ENCODE assay signal across 8 cellular contexts in the genomic region with DNA sequence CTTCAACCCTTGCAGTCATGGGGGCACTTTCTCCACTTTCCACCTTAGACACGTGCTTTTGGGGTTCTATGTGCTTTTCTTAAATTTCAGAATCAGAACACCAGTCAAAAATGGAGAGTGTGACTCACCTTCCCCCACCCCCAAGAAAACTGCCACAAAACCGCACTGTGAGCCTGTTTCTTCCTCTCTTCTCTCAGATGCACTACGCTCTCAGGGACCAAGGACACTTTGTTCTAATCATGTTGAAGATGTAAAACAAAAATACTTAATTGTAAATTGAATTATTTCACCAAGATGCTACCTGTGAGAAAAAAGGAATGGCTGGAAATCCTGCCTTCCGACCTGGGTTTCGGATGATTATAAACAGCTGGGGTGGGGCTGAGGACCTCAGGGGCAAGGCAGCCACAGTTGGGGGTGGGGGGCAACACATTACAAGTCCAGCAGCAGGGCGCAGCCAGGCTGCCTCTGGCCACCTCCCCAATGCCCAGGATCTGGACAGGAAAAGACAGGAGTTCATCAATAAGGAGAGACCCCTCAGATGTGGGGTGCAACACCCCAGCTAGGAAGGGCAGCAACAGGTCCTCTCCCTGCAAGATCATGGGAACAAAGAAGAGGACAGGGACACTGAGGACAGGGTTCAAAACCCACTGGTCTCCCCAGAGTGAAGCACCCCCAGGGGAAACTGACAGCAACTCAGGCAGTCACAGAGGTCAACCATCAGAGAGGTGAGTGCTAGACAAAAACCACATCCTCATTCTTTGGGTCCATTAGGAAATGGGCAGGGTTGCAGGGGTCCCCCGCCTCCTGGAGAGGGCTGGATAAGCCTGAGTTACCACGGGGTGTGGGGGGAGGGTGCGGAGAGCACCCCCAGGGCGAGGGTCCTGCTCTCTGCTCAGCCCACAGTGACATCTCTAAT. TPM values are rescaled to one million over a fixed set of nuclear protein-coding genes. Genes with fewer than 3 reads are reported as not detected.
A peak's percentile ranks its signal among the peaks of the same experiment; 100 is the strongest.
DNase-seq lines count a peak whose midpoint lies in the region; ATAC-seq, FAIRE-seq and TF ChIP-seq lines count a peak whose summit lies in the region.

No MANE protein-coding gene starts in this region.

- H3K9me3 Mint-ChIP-seq in activated naive CD4-positive, alpha-beta T cell treated with anti-CD3 and anti-CD28 coated beads, Interleukin-2, amount 50 U/mL, for 24 hours, result no peaks in the 10 kb centered on the region

- no peak overlapping the region for H3K4me3 ChIP-seq in foreskin fibroblast (ENCODE audit: low read depth in 1 of 2, low read length in 2 of 2)

- peaks cover 29% of the 10 kb centered on the region for H3K36me3 Mint-ChIP-seq in activated naive CD4-positive, alpha-beta T cell treated with anti-CD3 and anti-CD28 coated beads, Interleukin-2, amount 50 U/mL, for 24 hours

- no peaks in the 10 kb centered on the region for H3K27me3 Mint-ChIP-seq in activated naive CD4-positive, alpha-beta T cell treated with anti-CD3 and anti-CD28 coated beads, Interleukin-2, amount 50 U/mL, for 24 hours

- peak; percentile 43 for ATAC-seq in HG02852 (IDR thresholded peaks at IDR 0.05; ENCODE audit: unreplicated experiment)

- FAIRE-seq in GM12892 (lab: Jason Lieb, UNC), result peak; percentile 96

- peaks cover 97% of the 10 kb centered on the region for H3K4me1 Mint-ChIP-seq in activated naive CD4-positive, alpha-beta T cell treated with anti-CD3 and anti-CD28 coated beads, Interleukin-2, amount 50 U/mL, for 24 hours

- DNase-seq in GM12892 (ENCODE audit: insufficient read length) (peak; percentile 61), SKM-1 treated with dmso at 0.1 percent for 144 hours (lab: John Stamatoyannopoulos, UW; ENCODE audit: unreplicated experiment) (peak; percentile 48), LoVo (ENCODE audit: low spot score) (no peak), foreskin fibroblast (no peak), NCI-H82 treated with DMSO at 0.1 percent for 48 hours (lab: John Stamatoyannopoulos, UW; ENCODE audit: unreplicated experiment) (no peak)
- peak; percentile 88 for DNase-seq in stimulated activated CD4-positive, alpha-beta T cell treated with anti-CD3 and anti-CD28 coated beads, Interleukin-15, amount 100 ng/mL, for 24 hours

- no peak for TF ChIP-seq CTCF in foreskin fibroblast (IDR thresholded peaks at IDR 0.05; ENCODE audit: low read depth, low read length)

- H3K27ac Mint-ChIP-seq in activated naive CD4-positive, alpha-beta T cell treated with anti-CD3 and anti-CD28 coated beads, Interleukin-2, amount 50 U/mL, for 24 hours, result peak overlapping the region; percentile 97

- TF ChIP-seq POLR2A in GM12892 (IDR thresholded peaks at IDR 0.05; ENCODE audit: low read depth, low read length), result peak; percentile 48; the same call in 1 of the 2 replicates

- peak overlapping the region; percentile 84 for H3K4me3 Mint-ChIP-seq in activated naive CD4-positive, alpha-beta T cell treated with anti-CD3 and anti-CD28 coated beads, Interleukin-2, amount 50 U/mL, for 24 hours

RNA-seq across cellular contexts. Expression of a gene that starts 33.7 kb away (rescaled TPM):
- polyA plus RNA-seq in GM12892 (2012; ENCODE audit: missing spikeins), result 54.7 TPM

Comparison
In these comparisons a context has a peak if more than half of its experiments do, and no peak if none do; other contexts are left out.
1. DNase-seq: peak in GM12892 (single experiment), SKM-1 treated with dmso at 0.1 percent for 144 hours (single experiment) and stimulated activated CD4-positive, alpha-beta T cell treated with anti-CD3 and anti-CD28 coated beads, Interleukin-15, amount 100 ng/mL, for 24 hours (single experiment); none in LoVo (single experiment), foreskin fibroblast (0 of 2) and NCI-H82 treated with DMSO at 0.1 percent for 48 hours (single experiment).